In the genomic region with DNA sequence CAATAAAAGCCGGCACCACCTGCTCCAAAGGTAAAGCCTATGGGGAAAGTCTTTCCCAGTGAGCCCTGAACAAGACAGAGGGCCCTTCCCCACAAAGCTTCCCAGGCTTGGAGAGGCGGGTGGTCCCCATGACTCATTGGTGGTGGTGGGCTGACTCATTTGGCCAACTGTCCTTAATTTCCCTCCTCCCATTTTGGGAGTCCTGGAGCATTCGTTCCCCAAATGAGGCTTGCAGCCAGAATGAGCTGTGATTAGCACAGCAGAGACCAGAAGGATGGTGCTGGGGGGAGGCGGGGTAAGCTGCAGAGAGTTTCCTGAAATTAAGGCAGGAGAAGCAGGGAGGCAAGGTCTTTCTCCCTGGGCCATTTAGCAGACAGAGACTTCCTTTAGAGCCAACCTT, we compare ENCODE assay signal across 17 cellular contexts.
"Had no signal": no experiment of that assay in that cellular context is flagged by ENCODE, and none has a peak within 500 bp of the region (broad histone marks: within the 10 kb centered on the region; RNA-seq: fewer than 3 reads in every experiment).

No MANE protein-coding gene starts in this region.

- DNase-seq: activated CD4-positive, alpha-beta T cell treated with anti-CD3 and anti-CD28 coated beads, Interleukin-2, amount 50 U/mL, for 4 hours; activated T-cell treated with anti-CD3 and anti-CD28 coated beads for 4 hours; central memory CD4-positive, alpha-beta T cell; stimulated activated CD4-positive, alpha-beta T cell treated with anti-CD3 and anti-CD28 coated beads, Interleukin-4, amount 100 ng/mL, for 24 hours; stomach had no signal

- FAIRE-seq: frontal cortex, keratinocyte had no signal

- H3K4me3 Mint-ChIP-seq: activated naive CD8-positive, alpha-beta T cell; brain; mesothelial cell of epicardium; nephron; stimulated activated effector memory CD8-positive, alpha-beta T cell treated with anti-CD3 and anti-CD28 coated beads, Interleukin-12 subunit alpha, Interleukin-12 subunit beta, amount 100 ng/mL, for 72 hours; type B pancreatic cell had no signal

- H3K27ac ChIP-seq: coronary artery, stomach had no signal

- H3K36me3 ChIP-seq: stomach had no signal

- H3K9me3 Mint-ChIP-seq: brain; mesothelial cell of epicardium; nephron; stimulated activated effector memory CD8-positive, alpha-beta T cell treated with anti-CD3 and anti-CD28 coated beads, Interleukin-12 subunit alpha, Interleukin-12 subunit beta, amount 100 ng/mL, for 72 hours; type B pancreatic cell had no signal

- H3K4me3 ChIP-seq: coronary artery, lung, stomach had no signal

- H3K9me3 ChIP-seq: stomach had no signal

- ATAC-seq: left lobe of liver; sciatic nerve; stimulated activated effector memory CD8-positive, alpha-beta T cell treated with anti-CD3 and anti-CD28 coated beads, Interleukin-12 subunit alpha, Interleukin-12 subunit beta, amount 100 ng/mL, for 72 hours had no signal

- H3K27ac Mint-ChIP-seq: activated naive CD8-positive, alpha-beta T cell; mesothelial cell of epicardium; stimulated activated effector memory CD8-positive, alpha-beta T cell treated with anti-CD3 and anti-CD28 coated beads, Interleukin-12 subunit alpha, Interleukin-12 subunit beta, amount 100 ng/mL, for 72 hours; type B pancreatic cell had no signal

- H3K27me3 Mint-ChIP-seq: brain had no signal

- H3K36me3 Mint-ChIP-seq: activated naive CD8-positive, alpha-beta T cell; brain; mesothelial cell of epicardium; stimulated activated effector memory CD8-positive, alpha-beta T cell treated with anti-CD3 and anti-CD28 coated beads, Interleukin-12 subunit alpha, Interleukin-12 subunit beta, amount 100 ng/mL, for 72 hours; type B pancreatic cell had no signal
